In genomic region chr2:186605041-186605440, GRCh38 we compare ENCODE assay signal across 16 cellular contexts. TPM values are rescaled to one million over a fixed set of nuclear protein-coding genes. Genes with fewer than 3 reads are reported as not detected.
DNase-seq lines count a peak whose midpoint lies in the region; ATAC-seq and TF ChIP-seq lines count a peak whose summit lies in the region.
"Had no signal": no experiment of that assay in that cellular context is flagged by ENCODE, and none has a peak within 500 bp of the region (broad histone marks: within the 10 kb centered on the region; RNA-seq: fewer than 3 reads in every experiment).

No MANE protein-coding gene starts in this region.

- H3K4me3 ChIP-seq in heart left ventricle (no peak overlapping the region), osteoblast (ENCODE audit: insufficient read depth, low read length) (no peak overlapping the region)
- H3K4me3 ChIP-seq: PC-9 had no signal

- TF ChIP-seq CTCF in heart left ventricle (IDR thresholded peaks at IDR 0.05), result no peak
- TF ChIP-seq CTCF in osteoblast (IDR thresholded peaks at IDR 0.05; ENCODE audit: extremely low read depth, low read depth, low read length), result no peak

- H3K27ac ChIP-seq in heart left ventricle (peak overlapping the region; percentile 31 to 80 (median 72)), osteoblast (ENCODE audit: low read depth, low read length) (peak overlapping the region; percentile 38)
- H3K27ac ChIP-seq: PC-9 had no signal

- no peak overlapping the region for H3K4me2 ChIP-seq in osteoblast (ENCODE audit: insufficient read depth, low read length)
- H3K4me2 ChIP-seq: PC-9 had no signal

- in situ Hi-C loops in SK-MEL-5 (cut with HindIII; ENCODE audit: low pct_unique_long_range_greater_than_20kb, low sequenced_read_pairs), result no loop called here

- intact Hi-C loops in heart left ventricle (cut with DNase I), result no loop called here

- ATAC-seq in heart left ventricle (peak; percentile 36 to 73 (median 65)), HG03139 (IDR thresholded peaks at IDR 0.05; ENCODE audit: unreplicated experiment) (no peak)
- ATAC-seq: stimulated activated memory B cell treated with anti-CD40 and anti-IgM and Interleukin-4, amounts not matched to agents 10 μg/mL and 1 μg/mL and 100 μg/mL, for 72 hours had no signal

- H3K9me3 ChIP-seq in heart left ventricle (no peaks in the 10 kb centered on the region), osteoblast (ENCODE audit: low read depth, low read length) (no peaks in the 10 kb centered on the region)

- no peak for TF ChIP-seq POLR2A in heart left ventricle (IDR thresholded peaks at IDR 0.05)

- H3K4me1 ChIP-seq in heart left ventricle (peaks cover 0 to 39% (median 17%) of the 10 kb centered on the region in 12 donors), osteoblast (ENCODE audit: insufficient read depth, low read length) (peaks cover 21% of the 10 kb centered on the region)

- H3K36me3 ChIP-seq in heart left ventricle, result peaks cover 0 to 40% (median 19%) of the 10 kb centered on the region in 9 donors
- peaks cover 23% of the 10 kb centered on the region for H3K36me3 ChIP-seq in osteoblast (ENCODE audit: insufficient read depth, low read length)

- peaks cover 2% of the 10 kb centered on the region for H4K20me1 ChIP-seq in osteoblast (ENCODE audit: insufficient read depth, low read length)

- peaks cover 43% of the 10 kb centered on the region for H3K79me2 ChIP-seq in osteoblast (ENCODE audit: insufficient read depth, low read length)

- 21 to 38% (median 32%) methylated on average over 3 of the region's 3 CpGs for WGBS in heart left ventricle, 4 donors

- DNase-seq in ELF-1 (ENCODE audit: low read depth, low spot score) (peak; percentile 59), SK-MEL-5 (ENCODE audit: low read depth, low spot score) (peak; percentile 41), heart left ventricle (no peak), osteoblast (ENCODE audit: insufficient read length, low spot score, missing footprints) (no peak), occipital lobe (lab: John Stamatoyannopoulos, UW) (no peak), HuH-7 (ENCODE audit: low spot score) (no peak)
- no peak for DNase-seq in stimulated activated CD4-positive, alpha-beta T cell treated with anti-CD3 and anti-CD28 coated beads, Interleukin-1b, Interleukin-23, amount 100 ng/mL, for 48 hours
- DNase-seq: activated CD4-positive, alpha-beta T cell treated with anti-CD3 and anti-CD28 coated beads, Interleukin-2, amount 10 ng/mL, durations not matched to agents 7 days and 5 days; DMS79 treated with DMSO at 0.1 percent for 48 hours; hippocampal formation; NCI-H226; PC-9; stimulated activated CD4-positive, alpha-beta T cell treated with anti-CD3 and anti-CD28 coated beads, Interleukin-4, amount 100 ng/mL, for 24 hours; T-helper 2 cell had no signal

- no peak overlapping the region for H2AFZ ChIP-seq in osteoblast (ENCODE audit: low read length)
- H2AFZ ChIP-seq: PC-9 had no signal

- H3K27me3 ChIP-seq in heart left ventricle, result no peaks in the 10 kb centered on the region
- no peaks in the 10 kb centered on the region for H3K27me3 ChIP-seq in osteoblast (ENCODE audit: insufficient read depth, low read length)

RNA-seq across cellular contexts. Expression of gene ITGAV, which starts 15.2 kb away (rescaled TPM):
- 63.4 and 78.0 TPM in 2 replicates for total RNA-seq in SK-MEL-5 (2014; rRNA removed; shearing (Covaris generic))
- polyA plus RNA-seq in SK-MEL-5 (2015; cell fraction: cytosol; rRNA removed), result 43.8 and 63.9 TPM in 2 replicates
- 59.6 and 82.6 TPM in 2 replicates for polyA plus RNA-seq in SK-MEL-5 (2015; cell fraction: nucleus; rRNA removed)
- total RNA-seq in heart left ventricle (100 to 1,000 TPM; 133 to 358 (median 235) TPM), osteoblast (311 and 354 TPM in 2 replicates), occipital lobe (73.2 TPM)
- 100 to 1,000 TPM in 1 of 2 donors, 10 to 100 TPM in 1; 22.5 to 107 TPM for polyA plus RNA-seq in heart left ventricle

Comparison
In these comparisons a context has a peak if more than half of its experiments do, and no peak if none do; other contexts are left out.
1. DNase-seq: peak in ELF-1 (single experiment) and SK-MEL-5 (single experiment); none in heart left ventricle (0 of 5), osteoblast (single experiment), stimulated activated CD4-positive, alpha-beta T cell treated with anti-CD3 and anti-CD28 coated beads, Interleukin-1b, Interleukin-23, amount 100 ng/mL, for 48 hours (single experiment), occipital lobe (single experiment) and HuH-7 (single experiment).